In the genomic region with DNA sequence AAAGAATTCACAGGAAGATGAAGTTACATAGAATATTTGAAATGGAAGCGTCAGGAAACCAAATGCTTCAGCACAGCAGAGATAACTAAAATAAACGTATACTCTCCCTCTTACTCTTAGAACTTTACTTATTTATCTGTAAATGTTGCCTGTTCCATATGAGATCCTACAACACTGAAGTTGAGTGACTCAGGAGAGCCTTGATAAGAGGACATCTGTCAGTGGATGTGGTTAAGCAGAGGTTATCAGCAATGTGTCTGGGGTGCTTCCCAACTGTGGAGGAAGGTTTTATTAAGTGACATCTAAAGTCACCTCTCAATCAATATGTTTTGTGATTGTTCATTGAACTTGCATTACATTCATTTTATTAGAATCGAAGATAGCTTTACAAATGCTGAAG, we compare ENCODE assay signal across 21 cellular contexts.
"Had no signal": no experiment of that assay in that cellular context is flagged by ENCODE, and none has a peak within 500 bp of the region (broad histone marks: within the 10 kb centered on the region; RNA-seq: fewer than 3 reads in every experiment).

No MANE protein-coding gene starts in this region.

- ATAC-seq: effector memory CD8-positive, alpha-beta T cell; gastrocnemius medialis; left cardiac atrium; left lung; mucosa of descending colon; natural killer cell treated with Interleukin-12 subunit alpha and Interleukin-12 subunit beta and Interleukin-15 and Interleukin-18, amount 100 ng/mL, for 72 hours; sciatic nerve; stimulated activated naive CD8-positive, alpha-beta T cell treated with anti-CD3 and anti-CD28 coated beads, Interleukin-15, amount 100 ng/mL, for 72 hours had no signal

- H3K9me3 Mint-ChIP-seq: effector memory CD8-positive, alpha-beta T cell; mesothelial cell of epicardium; naive B cell; natural killer cell treated with Interleukin-12 subunit alpha and Interleukin-12 subunit beta and Interleukin-15 and Interleukin-18, amount 100 ng/mL, for 72 hours; stimulated activated naive CD8-positive, alpha-beta T cell treated with anti-CD3 and anti-CD28 coated beads, Interleukin-15, amount 100 ng/mL, for 72 hours had no signal

- DNase-seq: dermis blood vessel endothelial cell; effector memory CD8-positive, alpha-beta T cell; gastrocnemius medialis; head of caudate nucleus; kidney; left cardiac atrium; left lung; mesenchymal stem cell; mucosa of descending colon; naive B cell; nucleus accumbens; stimulated activated CD4-positive, alpha-beta T cell treated with anti-CD3 and anti-CD28 coated beads, Interleukin-12 subunit alpha, Interleukin-12 subunit beta, amount 100 ng/mL, for 4 hours; stimulated activated CD4-positive, alpha-beta T cell treated with anti-CD3 and anti-CD28 coated beads, Interleukin-1b, Interleukin-23, amount 100 ng/mL, for 48 hours; stimulated activated CD4-positive, alpha-beta T cell treated with anti-CD3 and anti-CD28 coated beads, Interleukin-4, amount 100 ng/mL, for 1 hour; stimulated activated CD8-positive, alpha-beta memory T cell treated with anti-CD3 and anti-CD28 coated beads, Interleukin-4, amount 100 ng/mL, for 48 hours; stimulated activated naive CD4-positive, alpha-beta T cell; stimulated activated naive CD8-positive, alpha-beta T cell treated with anti-CD3 and anti-CD28 coated beads, Interleukin-15, amount 100 ng/mL, for 72 hours; transverse colon had no signal

- H3K4me3 Mint-ChIP-seq: effector memory CD8-positive, alpha-beta T cell; mesothelial cell of epicardium; naive B cell; natural killer cell treated with Interleukin-12 subunit alpha and Interleukin-12 subunit beta and Interleukin-15 and Interleukin-18, amount 100 ng/mL, for 72 hours; stimulated activated naive CD8-positive, alpha-beta T cell treated with anti-CD3 and anti-CD28 coated beads, Interleukin-15, amount 100 ng/mL, for 72 hours had no signal

- H3K36me3 Mint-ChIP-seq: mesothelial cell of epicardium; naive B cell; natural killer cell treated with Interleukin-12 subunit alpha and Interleukin-12 subunit beta and Interleukin-15 and Interleukin-18, amount 100 ng/mL, for 72 hours had no signal

- H3K27ac Mint-ChIP-seq: effector memory CD8-positive, alpha-beta T cell; mesothelial cell of epicardium; naive B cell; natural killer cell treated with Interleukin-12 subunit alpha and Interleukin-12 subunit beta and Interleukin-15 and Interleukin-18, amount 100 ng/mL, for 72 hours; stimulated activated naive CD8-positive, alpha-beta T cell treated with anti-CD3 and anti-CD28 coated beads, Interleukin-15, amount 100 ng/mL, for 72 hours had no signal
